In the genomic region with DNA sequence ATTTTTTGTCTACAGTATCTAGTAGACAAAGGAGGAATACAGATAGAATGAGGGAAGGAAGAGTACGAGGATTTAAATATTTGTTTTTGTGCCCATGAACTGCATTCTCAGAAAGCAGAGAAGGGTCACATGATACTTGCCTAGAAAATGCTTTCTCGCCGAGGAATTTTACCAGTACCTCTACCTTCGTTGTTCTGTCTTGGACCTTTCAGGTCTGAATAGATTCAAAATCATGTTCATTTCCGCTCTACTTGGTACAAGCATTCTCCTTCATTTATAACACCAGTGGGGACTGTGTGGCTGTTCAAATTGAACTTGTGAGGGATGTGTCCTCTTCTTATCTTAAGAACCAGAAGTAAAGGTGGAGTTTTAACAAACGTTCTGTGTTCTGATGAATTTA, we compare ENCODE assay signal across 8 cellular contexts. TPM values are rescaled to one million over a fixed set of nuclear protein-coding genes. Genes with fewer than 3 reads are reported as not detected.
A peak's percentile ranks its signal among the peaks of the same experiment; 100 is the strongest.
DNase-seq lines count a peak whose midpoint lies in the region; ATAC-seq and TF ChIP-seq lines count a peak whose summit lies in the region.

No MANE protein-coding gene starts in this region.

- H3K27me3 ChIP-seq in ACC112 (ENCODE audit: insufficient read depth, low read length), result no peaks in the 10 kb centered on the region
- H3K27me3 ChIP-seq in mononuclear cell (ENCODE audit: insufficient read depth, low read length), result no peaks in the 10 kb centered on the region

- intact Hi-C loops in MCF 10A (cut with micrococcal nuclease), result no loop called here

- CTCF ChIA-PET in MCF 10A (lab: Yijun Ruan, JAX), result interaction anchor here (0.7 kb wide), 1 partner anchor 339 kb away, joined by 3 read pairs; no protein-coding TSS in a partner anchor

- peak overlapping the region; percentile 94 for H3K4me3 ChIP-seq in ACC112 (ENCODE audit: low read depth, low read length)
- H3K4me3 ChIP-seq in Jurkat, Clone E6-1 (ENCODE audit: low read length), result peak overlapping the region; percentile 88
- peak overlapping the region; percentile 75 for H3K4me3 ChIP-seq in mononuclear cell (ENCODE audit: low read length)

- BruUV-seq in MCF 10A (replicated peaks; lab: Mats Ljungman, UMichigan), result no TSS peak

- H3K27ac ChIP-seq in ACC112 (ENCODE audit: low read depth, low read length), result peak overlapping the region; percentile 95

- H3K9me3 Mint-ChIP-seq in MCF 10A (ENCODE audit: unreplicated experiment), result no peaks in the 10 kb centered on the region

- POLR2A ChIA-PET in MCF 10A (lab: Yijun Ruan, JAX), result interaction anchor here (0.6 to 3.4 kb wide), 7 partner anchors 150 to 1335 kb away, joined by 3 to 27 read pairs (median 3); partner anchors contain the start of genes GAB1 and SMARCA5

- peaks cover 78% of the 10 kb centered on the region for H3K79me2 ChIP-seq in ACC112 (ENCODE audit: control insufficient read depth, insufficient read depth, low read length, unreplicated experiment)

- H3K4me3 Mint-ChIP-seq in MCF 10A (ENCODE audit: unreplicated experiment), result peak overlapping the region; percentile 79

- ATAC-seq in HG03432 (IDR thresholded peaks at IDR 0.05; ENCODE audit: unreplicated experiment), result no peak

- H3K4me1 Mint-ChIP-seq in MCF 10A (ENCODE audit: insufficient read depth, unreplicated experiment), result peaks cover 49% of the 10 kb centered on the region

- DNase-seq in Jurkat, Clone E6-1 (ENCODE audit: low read depth, low spot score), result peak; percentile 32
- DNase-seq in MCF 10A (ENCODE audit: unreplicated experiment) (peak; percentile 9), NOMO-1 treated with DMSO at 0.1 percent for 48 hours (lab: John Stamatoyannopoulos, UW; ENCODE audit: unreplicated experiment) (no peak), AG08395 (ENCODE audit: low spot score) (no peak)
- no peak for DNase-seq in activated CD4-positive, alpha-beta T cell treated with anti-CD3 and anti-CD28 coated beads for 1 hour

- no peak overlapping the region for H2AFZ ChIP-seq in ACC112 (ENCODE audit: low read length, unreplicated experiment)

- H3K4me1 ChIP-seq in ACC112 (ENCODE audit: control insufficient read depth, insufficient read depth, low read length, unreplicated experiment) (peaks cover 40% of the 10 kb centered on the region), mononuclear cell (ENCODE audit: insufficient read depth, low read length) (peaks cover 19% of the 10 kb centered on the region)

- peaks cover 22% of the 10 kb centered on the region for H3K36me3 Mint-ChIP-seq in MCF 10A (ENCODE audit: insufficient read depth, unreplicated experiment)

- H3K27ac Mint-ChIP-seq in MCF 10A (ENCODE audit: low read depth, unreplicated experiment), result peak overlapping the region; percentile 91

- no peaks in the 10 kb centered on the region for H3K9me3 ChIP-seq in mononuclear cell (ENCODE audit: low read depth, low read length)

- no peaks in the 10 kb centered on the region for H3K27me3 Mint-ChIP-seq in MCF 10A (ENCODE audit: insufficient read depth, unreplicated experiment)

- no peak for TF ChIP-seq CTCF in MCF 10A (IDR thresholded peaks at IDR 0.05; ENCODE audit: unreplicated experiment)

- peaks cover 11% of the 10 kb centered on the region; the same call in 1 of the 2 replicates for H3K36me3 ChIP-seq in ACC112 (ENCODE audit: insufficient read depth, low read length)

RNA-seq across cellular contexts. Expression of gene USP38, which starts 1.9 kb away (rescaled TPM):
- 12.4 TPM for polyA plus RNA-seq in Jurkat, Clone E6-1 (2012; ENCODE audit: insufficient read depth, insufficient read length)
- 17.6 and 19.4 TPM in 2 replicates for total RNA-seq in MCF 10A (2022)
- total RNA-seq in mononuclear cell, result 63.6 TPM

Comparison
In these comparisons a context has a peak if more than half of its experiments do, and no peak if none do; other contexts are left out.
1. DNase-seq: peak in Jurkat, Clone E6-1 (single experiment) and MCF 10A (single experiment); none in NOMO-1 treated with DMSO at 0.1 percent for 48 hours (single experiment), AG08395 (single experiment) and activated CD4-positive, alpha-beta T cell treated with anti-CD3 and anti-CD28 coated beads for 1 hour (single experiment).
2. Peak in every context shown above with its lines, with median percentiles within 50 percentile points of each other: H3K4me3 ChIP-seq.